Comparison of ENCODE assay signal across 8 cellular contexts in genomic region chr2:100422320-100422719, GRCh38. TPM values are rescaled to one million over a fixed set of nuclear protein-coding genes. Genes with fewer than 3 reads are reported as not detected.
DNase-seq lines count a peak whose midpoint lies in the region; ATAC-seq and TF ChIP-seq lines count a peak whose summit lies in the region.

No MANE protein-coding gene starts in this region.

- DNase-seq in activated naive CD4-positive, alpha-beta T cell treated with anti-CD3 and anti-CD28 coated beads for 36 hours: peak; percentile 12
- DNase-seq in activated naive CD4-positive, alpha-beta T cell treated with Interleukin-2 at 50 U/mL for 16 hours: no peak
- DNase-seq in RWPE2 (ENCODE audit: low spot score): no peak
- peak; percentile 55 to 65 for DNase-seq in cardiac muscle cell (ENCODE audit: low read depth in 1 of 2, low spot score in 1 of 2)
- DNase-seq in upper lobe of left lung: no peak
- no peak for DNase-seq in activated CD8-positive, alpha-beta memory T cell treated with anti-CD3 and anti-CD28 coated beads, Interleukin-2, amount 10 ng/mL, durations not matched to agents 7 days and 5 days

- CTCF ChIA-PET in activated naive CD4-positive, alpha-beta T cell treated with anti-CD3 and anti-CD28 coated beads for 36 hours (lab: Charles Lee): no interaction called here
- CTCF ChIA-PET in activated CD8-positive, alpha-beta memory T cell treated with anti-CD3 and anti-CD28 coated beads, Interleukin-2, amount 10 ng/mL, durations not matched to agents 7 days and 5 days (lab: Charles Lee): no interaction called here

- peak; percentile 87 for ATAC-seq in RWPE2 (ENCODE audit: low read depth)
- peak; percentile 32 to 40 for ATAC-seq in upper lobe of left lung (ENCODE audit: low FRiP score in 2 of 2)
- no peak for ATAC-seq in activated CD8-positive, alpha-beta memory T cell treated with anti-CD3 and anti-CD28 coated beads, Interleukin-2, amount 10 ng/mL, durations not matched to agents 7 days and 5 days
- ATAC-seq in HG02798 (IDR thresholded peaks at IDR 0.05; ENCODE audit: poor library complexity, unreplicated experiment): no peak
- no peak for ATAC-seq in HG02588 (IDR thresholded peaks at IDR 0.05; ENCODE audit: unreplicated experiment)

- H3K27ac Mint-ChIP-seq in activated naive CD4-positive, alpha-beta T cell treated with anti-CD3 and anti-CD28 coated beads for 36 hours: no peak overlapping the region
- H3K27ac Mint-ChIP-seq in activated CD8-positive, alpha-beta memory T cell treated with anti-CD3 and anti-CD28 coated beads, Interleukin-2, amount 10 ng/mL, durations not matched to agents 7 days and 5 days: no peak overlapping the region

- H3K9me3 ChIP-seq in RWPE2 (ENCODE audit: severe bottlenecking): no peaks in the 10 kb centered on the region
- H3K9me3 ChIP-seq in cardiac muscle cell (ENCODE audit: low read depth): no peaks in the 10 kb centered on the region
- H3K9me3 ChIP-seq in upper lobe of left lung: no peaks in the 10 kb centered on the region

- H3K4me3 Mint-ChIP-seq in activated naive CD4-positive, alpha-beta T cell treated with anti-CD3 and anti-CD28 coated beads for 36 hours: no peak overlapping the region
- no peak overlapping the region for H3K4me3 Mint-ChIP-seq in activated CD8-positive, alpha-beta memory T cell treated with anti-CD3 and anti-CD28 coated beads, Interleukin-2, amount 10 ng/mL, durations not matched to agents 7 days and 5 days

- no peaks in the 10 kb centered on the region for H3K36me3 ChIP-seq in RWPE2 (ENCODE audit: low read depth)
- H3K36me3 ChIP-seq in cardiac muscle cell: no peaks in the 10 kb centered on the region
- H3K36me3 ChIP-seq in upper lobe of left lung: no peaks in the 10 kb centered on the region

- intact Hi-C loops in activated naive CD4-positive, alpha-beta T cell treated with anti-CD3 and anti-CD28 coated beads for 36 hours (cut with micrococcal nuclease): no loop called here

- WGBS in upper lobe of left lung, 2 donors: 74 to 79% methylated on average over 2 of the region's 2 CpGs

- TF ChIP-seq CTCF in RWPE2 (IDR thresholded peaks at IDR 0.05; ENCODE audit: poor library complexity, severe bottlenecking) (peak; percentile 48), cardiac muscle cell (IDR thresholded peaks at IDR 0.05; ENCODE audit: low read depth, low read length) (peak; percentile 74), upper lobe of left lung (IDR thresholded peaks at IDR 0.05) (peak in 5 of 6 experiments; percentile 25 to 51 (median 37))

- H3K4me1 ChIP-seq in RWPE2 (ENCODE audit: insufficient read depth, poor library complexity, severe bottlenecking): no peaks in the 10 kb centered on the region
- peaks cover 3% of the 10 kb centered on the region for H3K4me1 ChIP-seq in cardiac muscle cell (ENCODE audit: low read depth)
- H3K4me1 ChIP-seq in upper lobe of left lung: peaks cover 0 to 4% (median 0%) of the 10 kb centered on the region in 4 donors

- H3K4me3 ChIP-seq in RWPE2 (ENCODE audit: severe bottlenecking): no peak overlapping the region
- no peak overlapping the region for H3K4me3 ChIP-seq in cardiac muscle cell
- no peak overlapping the region for H3K4me3 ChIP-seq in upper lobe of left lung

- TF ChIP-seq POLR2A in upper lobe of left lung (IDR thresholded peaks at IDR 0.05): no peak

- H3K27me3 Mint-ChIP-seq in activated naive CD4-positive, alpha-beta T cell treated with anti-CD3 and anti-CD28 coated beads for 36 hours (ENCODE audit: low read depth): no peaks in the 10 kb centered on the region
- H3K27me3 Mint-ChIP-seq in activated CD8-positive, alpha-beta memory T cell treated with anti-CD3 and anti-CD28 coated beads, Interleukin-2, amount 10 ng/mL, durations not matched to agents 7 days and 5 days: peaks cover 4% of the 10 kb centered on the region

- no peaks in the 10 kb centered on the region for H3K36me3 Mint-ChIP-seq in activated naive CD4-positive, alpha-beta T cell treated with anti-CD3 and anti-CD28 coated beads for 36 hours (ENCODE audit: low read depth)
- no peaks in the 10 kb centered on the region for H3K36me3 Mint-ChIP-seq in activated CD8-positive, alpha-beta memory T cell treated with anti-CD3 and anti-CD28 coated beads, Interleukin-2, amount 10 ng/mL, durations not matched to agents 7 days and 5 days

- no peak for TF ChIP-seq EP300 in upper lobe of left lung (IDR thresholded peaks at IDR 0.05)

- H3K27me3 ChIP-seq in RWPE2 (ENCODE audit: insufficient read depth, poor library complexity, severe bottlenecking): no peaks in the 10 kb centered on the region
- H3K27me3 ChIP-seq in cardiac muscle cell: no peaks in the 10 kb centered on the region
- H3K27me3 ChIP-seq in upper lobe of left lung: no peaks in the 10 kb centered on the region

- no peak overlapping the region for H3K27ac ChIP-seq in RWPE2 (ENCODE audit: poor library complexity, severe bottlenecking)
- H3K27ac ChIP-seq in cardiac muscle cell: no peak overlapping the region
- H3K27ac ChIP-seq in upper lobe of left lung: no peak overlapping the region

- H3K4me1 Mint-ChIP-seq in activated naive CD4-positive, alpha-beta T cell treated with anti-CD3 and anti-CD28 coated beads for 36 hours (ENCODE audit: low read depth): peaks cover 7% of the 10 kb centered on the region
- H3K4me1 Mint-ChIP-seq in activated CD8-positive, alpha-beta memory T cell treated with anti-CD3 and anti-CD28 coated beads, Interleukin-2, amount 10 ng/mL, durations not matched to agents 7 days and 5 days: peaks cover 6% of the 10 kb centered on the region

- no peaks in the 10 kb centered on the region for H3K9me3 Mint-ChIP-seq in activated naive CD4-positive, alpha-beta T cell treated with anti-CD3 and anti-CD28 coated beads for 36 hours
- H3K9me3 Mint-ChIP-seq in activated CD8-positive, alpha-beta memory T cell treated with anti-CD3 and anti-CD28 coated beads, Interleukin-2, amount 10 ng/mL, durations not matched to agents 7 days and 5 days (ENCODE audit: low read depth): no peaks in the 10 kb centered on the region

RNA-seq across cellular contexts. Expression of gene CHST10, which starts 4.9 kb away (rescaled TPM):
- total RNA-seq in activated naive CD4-positive, alpha-beta T cell treated with anti-CD3 and anti-CD28 coated beads for 36 hours: 1 to 10 TPM; 3.3 to 4.5 TPM
- 21.6 and 22.2 TPM in 2 replicates for total RNA-seq in cardiac muscle cell
- 21.0 and 30.0 TPM in 2 replicates for polyA plus RNA-seq in cardiac muscle cell
- total RNA-seq in upper lobe of left lung: 10 to 100 TPM in 1 of 6 donors, 1 to 10 TPM in 5; 2.1 to 14.7 (median 7.9) TPM
- total RNA-seq in activated CD8-positive, alpha-beta memory T cell treated with anti-CD3 and anti-CD28 coated beads, Interleukin-2, amount 10 ng/mL, durations not matched to agents 7 days and 5 days: 10 to 100 TPM in 1 of 2 experiments, 1 to 10 TPM in 1; 8.5 to 14.8 TPM

RNA-seq across cellular contexts. Expression of gene NMS, which starts 48.0 kb away (rescaled TPM):
- not detected for total RNA-seq in activated naive CD4-positive, alpha-beta T cell treated with anti-CD3 and anti-CD28 coated beads for 36 hours
- total RNA-seq in cardiac muscle cell (not detected in 2 replicates), upper lobe of left lung (not detected)
- polyA plus RNA-seq in cardiac muscle cell: not detected in 2 replicates
- total RNA-seq in activated CD8-positive, alpha-beta memory T cell treated with anti-CD3 and anti-CD28 coated beads, Interleukin-2, amount 10 ng/mL, durations not matched to agents 7 days and 5 days: not detected

Comparison
In these comparisons a context has a peak if more than half of its experiments do, and no peak if none do; other contexts are left out.
1. DNase-seq: peak in activated naive CD4-positive, alpha-beta T cell treated with anti-CD3 and anti-CD28 coated beads for 36 hours (single experiment) and cardiac muscle cell (2 of 2); none in activated naive CD4-positive, alpha-beta T cell treated with Interleukin-2 at 50 U/mL for 16 hours (single experiment), RWPE2 (single experiment), upper lobe of left lung (0 of 2) and activated CD8-positive, alpha-beta memory T cell treated with anti-CD3 and anti-CD28 coated beads, Interleukin-2, amount 10 ng/mL, durations not matched to agents 7 days and 5 days (single experiment).
2. ATAC-seq: peak in RWPE2 (single experiment) and upper lobe of left lung (2 of 2); none in activated CD8-positive, alpha-beta memory T cell treated with anti-CD3 and anti-CD28 coated beads, Interleukin-2, amount 10 ng/mL, durations not matched to agents 7 days and 5 days (single experiment), HG02798 (single experiment) and HG02588 (single experiment).
3. Peak in every context shown above with its lines, with median percentiles within 50 percentile points of each other: CTCF ChIP-seq.